In genomic region chr20:62696999-62697398, GRCh38 we compare ENCODE assay signal across 1 cellular context.
TF ChIP-seq lines count a peak whose summit lies in the region.

No MANE protein-coding gene starts in this region.

TF ChIP-seq in HepG2, 621 proteins besides CTCF, POLR2A, EP300 and RAD21:
- TF ChIP-seq KLF15 (CRISPR knock-in tag; IDR thresholded peaks at IDR 0.05; ENCODE audit: borderline replicate concordance) (no peak), ZNF563 (CRISPR knock-in tag; IDR thresholded peaks at IDR 0.05) (no peak), KLF11 (CRISPR knock-in tag; IDR thresholded peaks at IDR 0.05) (no peak)
- TF ChIP-seq, protein P1, sequence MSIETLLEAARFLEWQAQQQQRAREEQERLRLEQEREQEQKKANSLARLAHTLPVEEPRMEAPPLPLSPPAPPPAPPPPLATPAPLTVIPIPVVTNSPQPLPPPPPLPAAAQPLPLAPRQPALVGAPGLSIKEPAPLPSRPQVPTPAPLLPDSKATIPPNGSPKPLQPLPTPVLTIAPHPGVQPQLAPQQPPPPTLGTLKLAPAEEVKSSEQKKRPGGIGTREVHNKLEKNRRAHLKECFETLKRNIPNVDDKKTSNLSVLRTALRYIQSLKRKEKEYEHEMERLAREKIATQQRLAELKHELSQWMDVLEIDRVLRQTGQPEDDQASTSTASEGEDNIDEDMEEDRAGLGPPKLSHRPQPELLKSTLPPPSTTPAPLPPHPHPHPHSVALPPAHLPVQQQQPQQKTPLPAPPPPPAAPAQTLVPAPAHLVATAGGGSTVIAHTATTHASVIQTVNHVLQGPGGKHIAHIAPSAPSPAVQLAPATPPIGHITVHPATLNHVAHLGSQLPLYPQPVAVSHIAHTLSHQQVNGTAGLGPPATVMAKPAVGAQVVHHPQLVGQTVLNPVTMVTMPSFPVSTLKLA (IDR thresholded peaks at IDR 0.05) = peak; percentile 79
TF ChIP-seq in HepG2: peak in this region for 1.
